In genomic region chr2:20050104-20050711, GRCh38 we compare ENCODE assay signal across 1 cellular context.
TF ChIP-seq lines count a peak whose summit lies in the region.

No MANE protein-coding gene starts in this region.

TF ChIP-seq in SK-N-SH treated with all-trans-retinoic acid at 6 μM for 48 hours, 23 proteins besides CTCF, POLR2A, EP300 and RAD21 (continued from another document):
- no peak for TF ChIP-seq PATZ1 (CRISPR knock-in tag; IDR thresholded peaks at IDR 0.05; ENCODE audit: borderline replicate concordance)
